Comparison of ENCODE assay signal across 15 cellular contexts in the genomic region with DNA sequence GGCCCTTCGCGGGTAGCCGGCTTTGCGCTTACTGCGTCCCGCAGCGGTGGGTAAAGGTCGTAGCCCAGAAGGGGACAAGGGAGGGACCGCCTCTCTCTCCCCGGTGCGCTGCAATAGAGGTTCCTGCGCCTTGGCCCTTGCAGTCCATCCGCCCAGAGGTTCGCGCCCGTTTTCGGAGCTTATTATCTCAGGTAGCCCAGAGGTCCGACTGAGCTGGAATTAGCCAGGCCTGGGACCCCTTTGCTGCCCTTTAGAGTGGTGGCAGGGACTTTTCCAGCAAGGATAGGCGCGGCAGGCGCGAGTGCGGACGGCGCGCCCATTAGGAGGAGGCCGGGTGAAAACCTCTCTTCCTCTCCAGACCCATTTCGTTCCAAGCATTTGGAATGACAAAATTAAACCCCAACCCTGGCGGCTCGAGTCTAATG. TPM values are rescaled to one million over a fixed set of nuclear protein-coding genes. Genes with fewer than 3 reads are reported as not detected.
DNase-seq lines count a peak whose midpoint lies in the region; ATAC-seq, FAIRE-seq and TF ChIP-seq lines count a peak whose summit lies in the region.
"Had no signal": no experiment of that assay in that cellular context is flagged by ENCODE, and none has a peak within 500 bp of the region (broad histone marks: within the 10 kb centered on the region; RNA-seq: fewer than 3 reads in every experiment).

No MANE protein-coding gene starts in this region.

- no peaks in the 10 kb centered on the region for H3K36me3 Mint-ChIP-seq in activated naive CD8-positive, alpha-beta T cell treated with anti-CD3 and anti-CD28 coated beads, Interleukin-2, amount 10 ng/mL, durations not matched to agents 7 days and 5 days
- H3K36me3 Mint-ChIP-seq in activated T-helper 1 cell treated with anti-CD3 and anti-CD28 coated beads, Interleukin-12 subunit alpha, Interleukin-12 subunit beta, Interleukin-2, Interleukin-4 antibody, amounts not matched to agents 30 ng/mL and 10 ng/mL and 1 ng/mL, durations not matched to agents 14 hours and 24 hours and 36 hours (ENCODE audit: low read depth), result peaks cover 1% of the 10 kb centered on the region
- H3K36me3 Mint-ChIP-seq: immature natural killer cell had no signal

- 45% methylated on average over 12 of the region's 30 CpGs for WGBS in HepG2 (ENCODE audit: low lambda C conversion rate)
- under 1% methylated on average over 29 of the region's 30 CpGs for WGBS in smooth muscle cell (ENCODE audit: low lambda C conversion rate)

- H3F3A ChIP-seq in smooth muscle cell (ENCODE audit: low read depth), result no peaks in the 10 kb centered on the region

- peak overlapping the region in 1 of 3 experiments; percentile 56; a peak in 1 of 6 replicates for H3K4me3 ChIP-seq in HepG2 (replicated peaks in 1 of 3; ENCODE audit: insufficient read depth in 1 of 3, low read depth in 2 of 3, low read length in 3 of 3)
- peak overlapping the region; percentile 7 for H3K4me3 ChIP-seq in smooth muscle cell
- H3K4me3 ChIP-seq: MG63, SK-N-MC had no signal

- H3K27ac Mint-ChIP-seq in activated naive CD8-positive, alpha-beta T cell treated with anti-CD3 and anti-CD28 coated beads, Interleukin-2, amount 10 ng/mL, durations not matched to agents 7 days and 5 days, result no peak overlapping the region
- no peak overlapping the region for H3K27ac Mint-ChIP-seq in activated T-helper 1 cell treated with anti-CD3 and anti-CD28 coated beads, Interleukin-12 subunit alpha, Interleukin-12 subunit beta, Interleukin-2, Interleukin-4 antibody, amounts not matched to agents 30 ng/mL and 10 ng/mL and 1 ng/mL, durations not matched to agents 14 hours and 24 hours and 36 hours
- H3K27ac Mint-ChIP-seq: immature natural killer cell had no signal

- H3K4me2 ChIP-seq in HepG2 (ENCODE audit: low read depth, low read length) (peak overlapping the region; percentile 69), smooth muscle cell (peak overlapping the region; percentile 63)

- H3K4me1 ChIP-seq in HepG2 (ENCODE audit: insufficient read depth, low read length), result peaks cover 30% of the 10 kb centered on the region; the same call in 1 of the 2 replicates
- peaks cover 46% of the 10 kb centered on the region for H3K4me1 ChIP-seq in smooth muscle cell (ENCODE audit: low read depth)

- H3K9ac ChIP-seq in HepG2 (ENCODE audit: insufficient read depth, low read depth, low read length), result no peak overlapping the region
- no peak overlapping the region for H3K9ac ChIP-seq in smooth muscle cell (ENCODE audit: low read depth)

- H3K4me1 Mint-ChIP-seq in activated naive CD8-positive, alpha-beta T cell treated with anti-CD3 and anti-CD28 coated beads, Interleukin-2, amount 10 ng/mL, durations not matched to agents 7 days and 5 days, result peaks cover 18% of the 10 kb centered on the region
- peaks cover 17% of the 10 kb centered on the region for H3K4me1 Mint-ChIP-seq in activated T-helper 1 cell treated with anti-CD3 and anti-CD28 coated beads, Interleukin-12 subunit alpha, Interleukin-12 subunit beta, Interleukin-2, Interleukin-4 antibody, amounts not matched to agents 30 ng/mL and 10 ng/mL and 1 ng/mL, durations not matched to agents 14 hours and 24 hours and 36 hours (ENCODE audit: low read depth)

- POLR2A ChIA-PET in activated naive CD8-positive, alpha-beta T cell treated with anti-CD3 and anti-CD28 coated beads, Interleukin-2, amount 10 ng/mL, durations not matched to agents 7 days and 5 days (lab: Charles Lee), result no interaction called here
- POLR2A ChIA-PET in HepG2 (lab: Yijun Ruan, JAX), result no interaction called here

- peaks cover 95% of the 10 kb centered on the region for H3K27me3 Mint-ChIP-seq in activated naive CD8-positive, alpha-beta T cell treated with anti-CD3 and anti-CD28 coated beads, Interleukin-2, amount 10 ng/mL, durations not matched to agents 7 days and 5 days
- H3K27me3 Mint-ChIP-seq in activated T-helper 1 cell treated with anti-CD3 and anti-CD28 coated beads, Interleukin-12 subunit alpha, Interleukin-12 subunit beta, Interleukin-2, Interleukin-4 antibody, amounts not matched to agents 30 ng/mL and 10 ng/mL and 1 ng/mL, durations not matched to agents 14 hours and 24 hours and 36 hours (ENCODE audit: insufficient read depth), result peaks cover 83% of the 10 kb centered on the region

- TF ChIP-seq CTCF in HepG2 (CRISPR knock-in tag; IDR thresholded peaks at IDR 0.05) (no peak), smooth muscle cell (IDR thresholded peaks at IDR 0.05; ENCODE audit: borderline replicate concordance, insufficient read depth, poor library complexity, severe bottlenecking) (no peak)

- no peak for ATAC-seq in activated naive CD8-positive, alpha-beta T cell treated with anti-CD3 and anti-CD28 coated beads, Interleukin-2, amount 10 ng/mL, durations not matched to agents 7 days and 5 days (ENCODE audit: low read depth)
- peak; percentile 16 for ATAC-seq in HepG2
- ATAC-seq in HG02840 (IDR thresholded peaks at IDR 0.05; ENCODE audit: low FRiP score, unreplicated experiment), result no peak

- TF ChIP-seq POLR2A in HepG2 (IDR thresholded peaks at IDR 0.05; ENCODE audit: insufficient read depth in 1 of 2, low read depth in 2 of 2, low read length in 2 of 2), result no peak

- no peaks in the 10 kb centered on the region for H3K9me3 ChIP-seq in HepG2 (ENCODE audit: low read length)
- H3K9me3 ChIP-seq in smooth muscle cell (replicated peaks; ENCODE audit: low read depth), result no peaks in the 10 kb centered on the region
- H3K9me3 ChIP-seq: MG63, pancreas had no signal

- H3K4me3 Mint-ChIP-seq in activated naive CD8-positive, alpha-beta T cell treated with anti-CD3 and anti-CD28 coated beads, Interleukin-2, amount 10 ng/mL, durations not matched to agents 7 days and 5 days, result peak overlapping the region; percentile 13
- no peak overlapping the region for H3K4me3 Mint-ChIP-seq in activated T-helper 1 cell treated with anti-CD3 and anti-CD28 coated beads, Interleukin-12 subunit alpha, Interleukin-12 subunit beta, Interleukin-2, Interleukin-4 antibody, amounts not matched to agents 30 ng/mL and 10 ng/mL and 1 ng/mL, durations not matched to agents 14 hours and 24 hours and 36 hours

- no peak for FAIRE-seq in HepG2 (lab: Jason Lieb, UNC)
- FAIRE-seq: GM18507, pancreas had no signal

- no peak overlapping the region for H2AFZ ChIP-seq in HepG2 (ENCODE audit: low read length)
- H2AFZ ChIP-seq in smooth muscle cell (ENCODE audit: low read depth), result no peak overlapping the region

- no peak overlapping the region for H3K27ac ChIP-seq in HepG2 (ENCODE audit: extremely low read length, insufficient read depth, low read length)
- H3K27ac ChIP-seq in smooth muscle cell (ENCODE audit: low read depth), result no peak overlapping the region
- H3K27ac ChIP-seq: 22Rv1, pancreas, SK-N-MC had no signal

- intact Hi-C loops in HepG2 (cut with micrococcal nuclease; ENCODE audit: unreplicated experiment), result no loop called here
- intact Hi-C loops in activated T-helper 1 cell treated with anti-CD3 and anti-CD28 coated beads, Interleukin-12 subunit alpha, Interleukin-12 subunit beta, Interleukin-2, Interleukin-4 antibody, amounts not matched to agents 30 ng/mL and 10 ng/mL and 1 ng/mL, durations not matched to agents 14 hours and 24 hours and 36 hours (cut with micrococcal nuclease), result no loop called here

- H3K27me3 ChIP-seq in HepG2 (ENCODE audit: control insufficient read depth in 1 of 2, insufficient read depth in 2 of 2, low read length in 2 of 2) (peaks cover 17 to 95% of the 10 kb centered on the region in 2 experiments), smooth muscle cell (ENCODE audit: low read depth) (peaks cover 100% of the 10 kb centered on the region)

- H3K36me3 ChIP-seq in HepG2 (replicated peaks in 1 of 2; ENCODE audit: control insufficient read depth in 1 of 2, insufficient read depth in 2 of 2, low read length in 2 of 2) (no peaks in the 10 kb centered on the region), smooth muscle cell (ENCODE audit: low read depth) (no peaks in the 10 kb centered on the region)
- H3K36me3 ChIP-seq: MG63, pancreas had no signal

- no peak for TF ChIP-seq RAD21 in HepG2 (CRISPR knock-in tag; IDR thresholded peaks at IDR 0.05)

- DNase-seq in DMS 273 (lab: John Stamatoyannopoulos, UW; ENCODE audit: unreplicated experiment), result peak; percentile 46
- no peak for DNase-seq in DMS 273 treated with DMSO at 0.1 percent for 48 hours (lab: John Stamatoyannopoulos, UW)
- peak; percentile 45 for DNase-seq in activated naive CD8-positive, alpha-beta T cell treated with anti-CD3 and anti-CD28 coated beads, Interleukin-2, amount 10 ng/mL, durations not matched to agents 7 days and 5 days
- no peak for DNase-seq in HepG2 (ENCODE audit: low spot score)
- no peak for DNase-seq in smooth muscle cell (lab: John Stamatoyannopoulos, UW; ENCODE audit: unreplicated experiment)
- no peak for DNase-seq in NCI-H1930 (lab: John Stamatoyannopoulos, UW)
- no peak for DNase-seq in activated T-helper 1 cell treated with anti-CD3 and anti-CD28 coated beads, Interleukin-12 subunit alpha, Interleukin-12 subunit beta, Interleukin-2, Interleukin-4 antibody, amounts not matched to agents 30 ng/mL and 10 ng/mL and 1 ng/mL, durations not matched to agents 14 hours and 24 hours and 36 hours (ENCODE audit: low spot score)
- DNase-seq: amygdala, immature natural killer cell, MG63 had no signal

- CTCF ChIA-PET in HepG2 (lab: Yijun Ruan, JAX; ENCODE audit: low intra/inter-chr PET ratio, low total read pairs), result no interaction called here

- no peaks in the 10 kb centered on the region for H3K9me3 Mint-ChIP-seq in activated naive CD8-positive, alpha-beta T cell treated with anti-CD3 and anti-CD28 coated beads, Interleukin-2, amount 10 ng/mL, durations not matched to agents 7 days and 5 days
- no peaks in the 10 kb centered on the region for H3K9me3 Mint-ChIP-seq in activated T-helper 1 cell treated with anti-CD3 and anti-CD28 coated beads, Interleukin-12 subunit alpha, Interleukin-12 subunit beta, Interleukin-2, Interleukin-4 antibody, amounts not matched to agents 30 ng/mL and 10 ng/mL and 1 ng/mL, durations not matched to agents 14 hours and 24 hours and 36 hours
- H3K9me3 Mint-ChIP-seq: immature natural killer cell had no signal

- H3K79me2 ChIP-seq in HepG2 (ENCODE audit: insufficient read depth, low read length) (no peaks in the 10 kb centered on the region), smooth muscle cell (ENCODE audit: low read depth) (no peaks in the 10 kb centered on the region)

- in situ Hi-C loops in HepG2 (cut with HindIII; ENCODE audit: extremely low pct_ligation_motif_present, low pct_unique_long_range_greater_than_20kb), result no loop called here

- BruUV-seq in HepG2 (replicated peaks; lab: Mats Ljungman, UMichigan), result no TSS peak

- TF ChIP-seq EP300 in HepG2 (IDR thresholded peaks at IDR 0.05; ENCODE audit: low read depth in 2 of 2, low read length in 2 of 2) (no peak), HepG2 (CRISPR knock-in tag; IDR thresholded peaks at IDR 0.05; ENCODE audit: borderline replicate concordance) (no peak)

- H4K20me1 ChIP-seq in HepG2 (ENCODE audit: insufficient read depth, low read length) (peaks cover 10% of the 10 kb centered on the region; the same call in 1 of the 2 replicates), smooth muscle cell (ENCODE audit: low read depth) (no peaks in the 10 kb centered on the region)

RNA-seq across cellular contexts. Expression of a gene that starts 5.0 kb away (rescaled TPM):
- not detected for total RNA-seq in activated naive CD8-positive, alpha-beta T cell treated with anti-CD3 and anti-CD28 coated beads, Interleukin-2, amount 10 ng/mL, durations not matched to agents 7 days and 5 days
- total RNA-seq in HepG2 (2016; rRNA removed; fragmentation: Illumina TruSeq; extraction: Trizol) (0.03 and 0.07 TPM in 2 replicates), smooth muscle cell (not detected in 2 replicates)
- total RNA-seq in HepG2 (2016; cell fraction: cytosol; rRNA removed; fragmentation: Illumina TruSeq; extraction: Trizol; ENCODE audit: low read depth), result not detected in 2 replicates
- total RNA-seq in HepG2 (2016; cell fraction: insoluble cytoplasmic fraction; rRNA removed; fragmentation: Illumina TruSeq; extraction: Trizol), result 0.03 and 0.13 TPM in 2 replicates
- 0.03 TPM in 1 of 2 replicates, not detected in the other for total RNA-seq in HepG2 (2016; cell fraction: membrane; rRNA removed; fragmentation: Illumina TruSeq; extraction: Trizol)
- total RNA-seq in HepG2 (2016; cell fraction: nucleus; rRNA removed; fragmentation: Illumina TruSeq; extraction: Trizol), result not detected in 2 replicates
- polyA plus RNA-seq in HepG2 (2011; rRNA removed) (0.03 and 0.05 TPM in 2 replicates), smooth muscle cell (0.39 TPM in 1 of 2 replicates, not detected in the other)
- polyA plus RNA-seq in HepG2 (2011; cell fraction: cytosol; rRNA removed), result 0.03 and 0.05 TPM in 2 replicates
- polyA plus RNA-seq in HepG2 (2011; cell fraction: nucleus; rRNA removed), result 0.02 and 0.03 TPM in 2 replicates
- polyA plus RNA-seq in HepG2 (2012), result 0.47 and 0.60 TPM in 2 replicates
- not detected in 2 replicates for polyA plus RNA-seq in HepG2 (2016; cell fraction: cytosol; fragmentation: Illumina TruSeq; extraction: Trizol; ENCODE audit: low read depth)
- 0.17 TPM in 1 of 2 replicates, not detected in the other for polyA plus RNA-seq in HepG2 (2016; cell fraction: insoluble cytoplasmic fraction; fragmentation: Illumina TruSeq; extraction: Trizol; ENCODE audit: low read depth)
- polyA plus RNA-seq in HepG2 (2016; cell fraction: membrane; fragmentation: Illumina TruSeq; extraction: Trizol; ENCODE audit: low read depth), result 0.03 and 0.22 TPM in 2 replicates
- 0.07 and 0.09 TPM in 2 replicates for polyA plus RNA-seq in HepG2 (2016; cell fraction: nucleus; fragmentation: Illumina TruSeq; extraction: Trizol; ENCODE audit: insufficient read depth, low read depth)
- polyA minus RNA-seq in HepG2 (2011; rRNA and poly(A)+ RNA removed; ENCODE audit: low replicate concordance), result 0.96 and 2.5 TPM in 2 replicates
- not detected in 2 replicates for polyA minus RNA-seq in HepG2 (2011; cell fraction: cytosol; rRNA and poly(A)+ RNA removed)
- 0.12 TPM in 1 of 2 replicates, not detected in the other for polyA minus RNA-seq in HepG2 (2011; cell fraction: nucleus; rRNA and poly(A)+ RNA removed)
- not detected in 2 replicates for total RNA-seq in activated T-helper 1 cell treated with anti-CD3 and anti-CD28 coated beads, Interleukin-12 subunit alpha, Interleukin-12 subunit beta, Interleukin-2, Interleukin-4 antibody, amounts not matched to agents 30 ng/mL and 10 ng/mL and 1 ng/mL, durations not matched to agents 14 hours and 24 hours and 36 hours

Comparison
In these comparisons a context has a peak if more than half of its experiments do, and no peak if none do; other contexts are left out.
1. DNase-seq: peak in DMS 273 (single experiment) and activated naive CD8-positive, alpha-beta T cell treated with anti-CD3 and anti-CD28 coated beads, Interleukin-2, amount 10 ng/mL, durations not matched to agents 7 days and 5 days (single experiment); none in DMS 273 treated with DMSO at 0.1 percent for 48 hours (single experiment), HepG2 (single experiment), smooth muscle cell (single experiment), NCI-H1930 (0 of 2) and activated T-helper 1 cell treated with anti-CD3 and anti-CD28 coated beads, Interleukin-12 subunit alpha, Interleukin-12 subunit beta, Interleukin-2, Interleukin-4 antibody, amounts not matched to agents 30 ng/mL and 10 ng/mL and 1 ng/mL, durations not matched to agents 14 hours and 24 hours and 36 hours (single experiment).